1 cellular context compared by ENCODE assay signal in the genomic region with DNA sequence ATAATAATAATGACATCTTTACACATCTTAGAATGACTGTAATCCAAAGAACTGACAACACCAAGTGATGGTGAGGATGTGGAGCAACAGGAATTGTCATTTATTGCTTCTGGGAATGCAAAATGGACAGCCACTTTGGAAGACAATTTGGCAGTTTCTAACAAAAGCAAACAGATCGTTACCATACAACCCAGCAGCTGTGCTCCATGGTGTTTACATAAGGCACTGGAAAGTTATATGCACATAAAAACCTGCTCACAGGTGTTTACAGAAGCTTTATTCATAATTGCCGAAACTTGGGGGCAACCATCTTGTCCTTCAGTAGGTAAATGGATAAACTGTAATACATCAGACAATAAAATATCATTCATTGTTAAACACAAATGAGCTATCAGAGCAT.
TF ChIP-seq lines count a peak whose summit lies in the region.

No MANE protein-coding gene starts in this region.

TF ChIP-seq in IMR-90, 13 proteins besides CTCF, POLR2A, EP300 and RAD21:
- TF ChIP-seq, protein P1, sequence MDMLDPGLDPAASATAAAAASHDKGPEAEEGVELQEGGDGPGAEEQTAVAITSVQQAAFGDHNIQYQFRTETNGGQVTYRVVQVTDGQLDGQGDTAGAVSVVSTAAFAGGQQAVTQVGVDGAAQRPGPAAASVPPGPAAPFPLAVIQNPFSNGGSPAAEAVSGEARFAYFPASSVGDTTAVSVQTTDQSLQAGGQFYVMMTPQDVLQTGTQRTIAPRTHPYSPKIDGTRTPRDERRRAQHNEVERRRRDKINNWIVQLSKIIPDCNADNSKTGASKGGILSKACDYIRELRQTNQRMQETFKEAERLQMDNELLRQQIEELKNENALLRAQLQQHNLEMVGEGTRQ (IDR thresholded peaks at IDR 0.05; ENCODE audit: low read depth, low read length), result no peak
- TF ChIP-seq MAFK (IDR thresholded peaks at IDR 0.05; ENCODE audit: low read depth, low read length) (no peak), NFE2L2 (IDR thresholded peaks at IDR 0.05; ENCODE audit: low read depth, low read length) (no peak)
TF ChIP-seq in IMR-90: peak in this region for 0.
